In genomic region chr12:22544038-22544979, GRCh38 we compare ENCODE assay signal across 8 cellular contexts. TPM values are rescaled to one million over a fixed set of nuclear protein-coding genes. Genes with fewer than 3 reads are reported as not detected.
DNase-seq lines count a peak whose midpoint lies in the region; ATAC-seq and TF ChIP-seq lines count a peak whose summit lies in the region.

A gene with protein sequence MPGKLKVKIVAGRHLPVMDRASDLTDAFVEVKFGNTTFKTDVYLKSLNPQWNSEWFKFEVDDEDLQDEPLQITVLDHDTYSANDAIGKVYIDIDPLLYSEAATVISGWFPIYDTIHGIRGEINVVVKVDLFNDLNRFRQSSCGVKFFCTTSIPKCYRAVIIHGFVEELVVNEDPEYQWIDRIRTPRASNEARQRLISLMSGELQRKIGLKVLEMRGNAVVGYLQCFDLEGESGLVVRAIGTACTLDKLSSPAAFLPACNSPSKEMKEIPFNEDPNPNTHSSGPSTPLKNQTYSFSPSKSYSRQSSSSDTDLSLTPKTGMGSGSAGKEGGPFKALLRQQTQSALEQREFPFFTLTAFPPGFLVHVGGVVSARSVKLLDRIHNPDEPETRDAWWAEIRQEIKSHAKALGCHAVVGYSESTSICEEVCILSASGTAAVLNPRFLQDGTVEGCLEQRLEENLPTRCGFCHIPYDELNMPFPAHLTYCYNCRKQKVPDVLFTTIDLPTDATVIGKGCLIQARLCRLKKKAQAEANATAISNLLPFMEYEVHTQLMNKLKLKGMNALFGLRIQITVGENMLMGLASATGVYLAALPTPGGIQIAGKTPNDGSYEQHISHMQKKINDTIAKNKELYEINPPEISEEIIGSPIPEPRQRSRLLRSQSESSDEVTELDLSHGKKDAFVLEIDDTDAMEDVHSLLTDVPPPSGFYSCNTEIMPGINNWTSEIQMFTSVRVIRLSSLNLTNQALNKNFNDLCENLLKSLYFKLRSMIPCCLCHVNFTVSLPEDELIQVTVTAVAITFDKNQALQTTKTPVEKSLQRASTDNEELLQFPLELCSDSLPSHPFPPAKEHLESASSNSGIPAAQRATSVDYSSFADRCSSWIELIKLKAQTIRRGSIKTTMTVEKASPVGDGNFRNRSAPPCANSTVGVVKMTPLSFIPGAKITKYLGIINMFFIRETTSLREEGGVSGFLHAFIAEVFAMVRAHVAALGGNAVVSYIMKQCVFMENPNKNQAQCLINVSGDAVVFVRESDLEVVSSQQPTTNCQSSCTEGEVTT (minus strand): TSS chr12:22544542. CDS start chr12:22544150, 392 bp downstream.

- peak within 1 kb of the TSS; percentile 95 for H3K9ac ChIP-seq in adipocyte (ENCODE audit: low read length)

- H3K4me1 ChIP-seq in adipocyte (ENCODE audit: control insufficient read depth, insufficient read depth, low read length), result peaks cover 10% of the 10 kb centered on the region

- ATAC-seq in HG02678 (IDR thresholded peaks at IDR 0.05; ENCODE audit: unreplicated experiment), result peak; percentile 79

- H3K4me1 Mint-ChIP-seq in type B pancreatic cell (ENCODE audit: unreplicated experiment), result peaks cover 10% of the 10 kb centered on the region

- intact Hi-C loops in cardiac septum (cut with DNase I), result loop anchor here (1.0 kb wide), 1 partner anchor 81 kb away; the partner anchor contains the start of gene ETNK1

- peaks cover 4% of the 10 kb centered on the region for H3K9me3 Mint-ChIP-seq in type B pancreatic cell

- peak; percentile 97 for DNase-seq in NCI-H1105 treated with DMSO at 0.1 percent for 48 hours (lab: John Stamatoyannopoulos, UW)
- DNase-seq in SW480 (ENCODE audit: low spot score), result peak; percentile 100
- DNase-seq in adipocyte (ENCODE audit: low read depth), result peak; percentile 99
- DNase-seq in cardiac septum (ENCODE audit: low spot score), result peak; percentile 97
- DNase-seq in pons (ENCODE audit: low spot score), result peak; percentile 94
- DNase-seq in type B pancreatic cell (ENCODE audit: extremely low spot score, unreplicated experiment), result peak; percentile 94

- peak within 1 kb of the TSS; percentile 97 for H3K27ac Mint-ChIP-seq in type B pancreatic cell

- H3K36me3 Mint-ChIP-seq in type B pancreatic cell, result peaks cover 31% of the 10 kb centered on the region

- no peaks in the 10 kb centered on the region for H3K9me3 ChIP-seq in adipocyte (ENCODE audit: control insufficient read depth, low read length)

- peak within 1 kb of the TSS; percentile 94 for H3K4me3 Mint-ChIP-seq in type B pancreatic cell

- H3K27me3 Mint-ChIP-seq in type B pancreatic cell, result peaks cover 7% of the 10 kb centered on the region

- TF ChIP-seq CTCF in GM12873 (IDR thresholded peaks at IDR 0.05; ENCODE audit: insufficient read depth, low read depth, low read length, missing control alignments) (peak; percentile 37), type B pancreatic cell (conservative IDR thresholded peaks at IDR 0.05) (peak; percentile 54)

- no peaks in the 10 kb centered on the region for H3K36me3 ChIP-seq in adipocyte (ENCODE audit: control insufficient read depth, insufficient read depth, low read length, severe bottlenecking)

- H3K27me3 ChIP-seq in adipocyte (replicated peaks; ENCODE audit: control insufficient read depth, insufficient read depth, low read length), result no peaks in the 10 kb centered on the region

- peak within 1 kb of the TSS; percentile 94 for H3K4me3 ChIP-seq in adipocyte (ENCODE audit: low read length)

RNA-seq across cellular contexts. Expression of the gene that starts here (rescaled TPM):
- total RNA-seq in cardiac septum (18.2 TPM), type B pancreatic cell (ENCODE audit: low replicate concordance) (49.5 and 64.8 TPM in 2 replicates)

Comparison
In these comparisons a context has a peak if more than half of its experiments do, and no peak if none do; other contexts are left out.
1. Peak in every context shown above with its lines: DNase-seq, ATAC-seq and H3K4me3 ChIP-seq.